ENCODE assay signal across 8 cellular contexts in genomic region chr6:52390361-52390727, GRCh38. TPM values are rescaled to one million over a fixed set of nuclear protein-coding genes. Genes with fewer than 3 reads are reported as not detected.
DNase-seq lines count a peak whose midpoint lies in the region; ATAC-seq and TF ChIP-seq lines count a peak whose summit lies in the region.

No MANE protein-coding gene starts in this region.

- H3K9me2 ChIP-seq in PC-9 (ENCODE audit: insufficient read depth): no peaks in the 10 kb centered on the region

- no peaks in the 10 kb centered on the region for H3K27me3 ChIP-seq in BLaER1 treated with 17β-estradiol and CSF1 and Interleukin-3, amounts not matched to agents 10 nM and 100 nM
- H3K27me3 ChIP-seq in PC-9 (ENCODE audit: insufficient read depth, low read depth): no peaks in the 10 kb centered on the region
- H3K27me3 ChIP-seq in mesenchymal stem cell (ENCODE audit: control insufficient read depth in 1 of 2, insufficient read depth in 1 of 2, low read length in 2 of 2): no peaks in the 10 kb centered on the region
- no peaks in the 10 kb centered on the region for H3K27me3 ChIP-seq in H9 (ENCODE audit: insufficient read depth, low read length)

- peaks cover 3% of the 10 kb centered on the region for H3K9me3 Mint-ChIP-seq in activated naive CD8-positive, alpha-beta T cell treated with anti-CD3 and anti-CD28 coated beads, Interleukin-2, amount 50 U/mL, for 24 hours
- H3K9me3 Mint-ChIP-seq in H9 (peaks cover 8 to 17% of the 10 kb centered on the region in 2 experiments; a peak in 4 of 5 replicates), chondrocyte (ENCODE audit: low read depth) (no peaks in the 10 kb centered on the region)

- peak overlapping the region; percentile 97 for H3K27ac Mint-ChIP-seq in activated naive CD8-positive, alpha-beta T cell treated with anti-CD3 and anti-CD28 coated beads, Interleukin-2, amount 50 U/mL, for 24 hours
- no peak overlapping the region for H3K27ac Mint-ChIP-seq in H9
- H3K27ac Mint-ChIP-seq in chondrocyte (ENCODE audit: unreplicated experiment): no peak overlapping the region

- WGBS in mesenchymal stem cell: no CpG with 5 or more reads among the region's 4 CpGs
- WGBS in H9 (ENCODE audit: extremely low coverage, insufficient read length, low lambda C conversion rate): no CpG with 5 or more reads among the region's 4 CpGs

- H3F3A ChIP-seq in PC-9 (ENCODE audit: insufficient read depth, low read depth): peaks cover 17% of the 10 kb centered on the region; the same call in 1 of the 2 replicates

- H3K4me1 ChIP-seq in BLaER1 treated with 17β-estradiol and CSF1 and Interleukin-3, amounts not matched to agents 10 nM and 100 nM: peaks cover 18 to 28% (median 23%) of the 10 kb centered on the region in 10 experiments
- H3K4me1 ChIP-seq in PC-9 (replicated peaks; ENCODE audit: insufficient read depth) (peaks cover 34% of the 10 kb centered on the region), mesenchymal stem cell (ENCODE audit: control insufficient read depth, insufficient read depth, low read depth, low read length) (peaks cover 2% of the 10 kb centered on the region), H9 (ENCODE audit: insufficient read depth, low read length) (no peaks in the 10 kb centered on the region; the same call in 1 of the 2 replicates)

- H2AK5ac ChIP-seq in mesenchymal stem cell (ENCODE audit: low read length, severe bottlenecking): no peak overlapping the region
- H2AK5ac ChIP-seq in H9 (ENCODE audit: insufficient read length, low read length): no peak overlapping the region

- H3K14ac ChIP-seq in mesenchymal stem cell (ENCODE audit: low read length in 2 of 2) (no peak overlapping the region), H9 (ENCODE audit: insufficient read depth, low read length) (no peak overlapping the region)

- intact Hi-C loops in PC-9 (cut with micrococcal nuclease; ENCODE audit: unreplicated experiment): no loop called here

- peaks cover 2% of the 10 kb centered on the region for H3K36me3 Mint-ChIP-seq in activated naive CD8-positive, alpha-beta T cell treated with anti-CD3 and anti-CD28 coated beads, Interleukin-2, amount 50 U/mL, for 24 hours (ENCODE audit: low read depth)
- H3K36me3 Mint-ChIP-seq in H9 (ENCODE audit: insufficient read depth in 1 of 3, low read depth in 3 of 3) (peaks cover 3 to 9% (median 7%) of the 10 kb centered on the region in 3 experiments; a peak in 5 of 7 replicates), chondrocyte (ENCODE audit: low read depth) (no peaks in the 10 kb centered on the region)

- H3K4me3 ChIP-seq in BLaER1 treated with 17β-estradiol and CSF1 and Interleukin-3, amounts not matched to agents 10 nM and 100 nM: no peak overlapping the region
- H3K4me3 ChIP-seq in PC-9 (peak overlapping the region; percentile 11; the same call in 1 of the 2 replicates), mesenchymal stem cell (ENCODE audit: insufficient read depth in 1 of 2, low read depth in 1 of 2, low read length in 2 of 2) (no peak overlapping the region)

- H3K4ac ChIP-seq in mesenchymal stem cell (ENCODE audit: low read depth in 1 of 2, low read length in 2 of 2) (no peak overlapping the region), H9 (ENCODE audit: low read depth, low read length) (no peak overlapping the region)

- no peak overlapping the region for H4K8ac ChIP-seq in mesenchymal stem cell (ENCODE audit: low read length)
- H4K8ac ChIP-seq in H9 (replicated peaks; ENCODE audit: insufficient read length, low read depth, low read length): no peak overlapping the region

- H3K18ac ChIP-seq in mesenchymal stem cell (ENCODE audit: low read depth in 1 of 2, low read length in 2 of 2): no peak overlapping the region
- no peak overlapping the region for H3K18ac ChIP-seq in H9 (ENCODE audit: insufficient read length, low read depth, low read length)

- H2AFZ ChIP-seq in PC-9 (peak overlapping the region; percentile 62), mesenchymal stem cell (ENCODE audit: low read depth, low read length) (no peak overlapping the region), H9 (ENCODE audit: low read length) (no peak overlapping the region)

- 0 out of 22 replicates have a peak overlapping the region, but pooled peaks of 1 of the 11 experiments have one; percentile 16 for H3K9ac ChIP-seq in BLaER1 treated with 17β-estradiol and CSF1 and Interleukin-3, amounts not matched to agents 10 nM and 100 nM
- H3K9ac ChIP-seq in mesenchymal stem cell (ENCODE audit: low read length) (no peak overlapping the region), H9 (ENCODE audit: extremely low read depth, insufficient read length, low read length) (no peak overlapping the region)

- peaks cover 0 to 14% (median 4%) of the 10 kb centered on the region in 11 experiments; a peak in 7 of 22 replicates for H3K36me3 ChIP-seq in BLaER1 treated with 17β-estradiol and CSF1 and Interleukin-3, amounts not matched to agents 10 nM and 100 nM
- H3K36me3 ChIP-seq in PC-9 (ENCODE audit: low read depth) (no peaks in the 10 kb centered on the region), mesenchymal stem cell (ENCODE audit: control insufficient read depth in 1 of 2, insufficient read depth in 2 of 2, low read depth in 1 of 2, low read length in 2 of 2) (no peaks in the 10 kb centered on the region)

- no peak overlapping the region for H4K5ac ChIP-seq in H9 (ENCODE audit: insufficient read length, low read depth, low read length)

- H2BK5ac ChIP-seq in mesenchymal stem cell (ENCODE audit: low read depth, low read length, poor library complexity, severe bottlenecking) (no peak overlapping the region), H9 (ENCODE audit: insufficient read length, low read length) (no peak overlapping the region)

- peak overlapping the region; percentile 56 to 77 (median 63) for H3K4me2 ChIP-seq in BLaER1 treated with 17β-estradiol and CSF1 and Interleukin-3, amounts not matched to agents 10 nM and 100 nM
- H3K4me2 ChIP-seq in PC-9 (peak overlapping the region; percentile 71), mesenchymal stem cell (ENCODE audit: low read length, poor library complexity, severe bottlenecking) (peak overlapping the region; percentile 37), H9 (ENCODE audit: insufficient read depth, insufficient read length, low read length) (no peak overlapping the region)

- H2BK12ac ChIP-seq in mesenchymal stem cell (ENCODE audit: low read length in 2 of 2): no peak overlapping the region
- H2BK12ac ChIP-seq in H9 (ENCODE audit: insufficient read length, low read depth, low read length): no peak overlapping the region

- peak overlapping the region in 3 of 11 experiments; percentile 1 to 23 (median 8); a peak in 4 of 22 replicates for H3K27ac ChIP-seq in BLaER1 treated with 17β-estradiol and CSF1 and Interleukin-3, amounts not matched to agents 10 nM and 100 nM
- H3K27ac ChIP-seq in PC-9 (peak overlapping the region; percentile 65), mesenchymal stem cell (ENCODE audit: low read length, poor library complexity, severe bottlenecking) (peak overlapping the region; percentile 64), H9 (ENCODE audit: insufficient read length, low read depth, low read length) (no peak overlapping the region)

- H3K4me1 Mint-ChIP-seq in activated naive CD8-positive, alpha-beta T cell treated with anti-CD3 and anti-CD28 coated beads, Interleukin-2, amount 50 U/mL, for 24 hours: peaks cover 80% of the 10 kb centered on the region
- no peaks in the 10 kb centered on the region for H3K4me1 Mint-ChIP-seq in H9
- peaks cover 15% of the 10 kb centered on the region for H3K4me1 Mint-ChIP-seq in chondrocyte (ENCODE audit: low read depth)

- no peaks in the 10 kb centered on the region for H3K27me3 Mint-ChIP-seq in activated naive CD8-positive, alpha-beta T cell treated with anti-CD3 and anti-CD28 coated beads, Interleukin-2, amount 50 U/mL, for 24 hours
- no peaks in the 10 kb centered on the region for H3K27me3 Mint-ChIP-seq in H9 (ENCODE audit: low read depth)
- H3K27me3 Mint-ChIP-seq in chondrocyte (ENCODE audit: low read depth): no peaks in the 10 kb centered on the region

- H2BK120ac ChIP-seq in mesenchymal stem cell (ENCODE audit: low read depth, low read length) (no peak overlapping the region), H9 (ENCODE audit: low read depth, low read length, poor library complexity, severe bottlenecking) (no peak overlapping the region)

- no peak overlapping the region for H3T11ph ChIP-seq in H9 (ENCODE audit: low read length)

- BruUV-seq in PC-9 (replicated peaks; lab: Mats Ljungman, UMichigan): no TSS peak

- H3K23ac ChIP-seq in mesenchymal stem cell (ENCODE audit: low read length in 2 of 2): no peak overlapping the region
- H3K23ac ChIP-seq in H9 (ENCODE audit: insufficient read length, low read depth, low read length): no peak overlapping the region

- peaks cover 0 to 52% (median 0%) of the 10 kb centered on the region in 11 experiments; a peak in 4 of 22 replicates for H4K20me1 ChIP-seq in BLaER1 treated with 17β-estradiol and CSF1 and Interleukin-3, amounts not matched to agents 10 nM and 100 nM
- no peaks in the 10 kb centered on the region for H4K20me1 ChIP-seq in PC-9 (ENCODE audit: insufficient read depth)
- no peaks in the 10 kb centered on the region for H4K20me1 ChIP-seq in H9 (ENCODE audit: control insufficient read depth, insufficient read depth, insufficient read length)

- H2BK15ac ChIP-seq in mesenchymal stem cell (ENCODE audit: low read depth, poor library complexity, severe bottlenecking) (no peak overlapping the region), H9 (ENCODE audit: low read depth, low read length) (no peak overlapping the region)

- peaks cover 15 to 23% (median 17%) of the 10 kb centered on the region in 11 experiments for H3K9me3 ChIP-seq in BLaER1 treated with 17β-estradiol and CSF1 and Interleukin-3, amounts not matched to agents 10 nM and 100 nM (replicated peaks in 1 of 11)
- no peaks in the 10 kb centered on the region for H3K9me3 ChIP-seq in PC-9 (ENCODE audit: insufficient read depth, low read depth)
- no peaks in the 10 kb centered on the region for H3K9me3 ChIP-seq in mesenchymal stem cell (ENCODE audit: control insufficient read depth, low read length)
- peaks cover 8% of the 10 kb centered on the region for H3K9me3 ChIP-seq in H9 (ENCODE audit: control insufficient read depth, low read depth, low read length)

- H3K79me2 ChIP-seq in PC-9 (ENCODE audit: low read depth): no peaks in the 10 kb centered on the region
- H3K79me2 ChIP-seq in H9 (ENCODE audit: insufficient read depth, low read length): no peaks in the 10 kb centered on the region

- peak; percentile 29 to 77 for DNase-seq in PC-9
- DNase-seq in activated naive CD8-positive, alpha-beta T cell treated with anti-CD3 and anti-CD28 coated beads, Interleukin-2, amount 50 U/mL, for 24 hours: no peak
- DNase-seq in mesenchymal stem cell: peak; percentile 78
- no peak for DNase-seq in H9
- DNase-seq in chondrocyte (ENCODE audit: low spot score): no peak

- no peak overlapping the region for H2BK20ac ChIP-seq in H9 (ENCODE audit: low read depth, low read length, poor library complexity, severe bottlenecking)

- no peak overlapping the region for H3K56ac ChIP-seq in H9 (ENCODE audit: insufficient read length, low read depth, low read length)

- H4K91ac ChIP-seq in mesenchymal stem cell (ENCODE audit: low read length) (no peak overlapping the region), H9 (ENCODE audit: insufficient read length, low read depth, low read length) (no peak overlapping the region)

- CTCF ChIA-PET in PC-9 (lab: Charles Lee): interaction anchor here (0.8 to 1.3 kb wide), 3 partner anchors 23 to 105 kb away, joined by 3 to 5 read pairs (median 3); partner anchors contain the start of genes MCM3 and PAQR8

- H3K79me1 ChIP-seq in mesenchymal stem cell (replicated peaks; ENCODE audit: low read length, poor library complexity, severe bottlenecking): peaks cover 8% of the 10 kb centered on the region
- no peaks in the 10 kb centered on the region for H3K79me1 ChIP-seq in H9 (ENCODE audit: insufficient read depth, low read depth, low read length, poor library complexity, severe bottlenecking)

- H3K4me3 Mint-ChIP-seq in activated naive CD8-positive, alpha-beta T cell treated with anti-CD3 and anti-CD28 coated beads, Interleukin-2, amount 50 U/mL, for 24 hours: peak overlapping the region; percentile 73
- H3K4me3 Mint-ChIP-seq in H9 (no peak overlapping the region), chondrocyte (ENCODE audit: unreplicated experiment) (no peak overlapping the region)

- TF ChIP-seq CTCF in PC-9 (conservative IDR thresholded peaks at IDR 0.05): no peak
- TF ChIP-seq CTCF in H9 (conservative IDR thresholded peaks at IDR 0.05): no peak
- TF ChIP-seq CTCF in chondrocyte (IDR thresholded peaks at IDR 0.05): no peak

- ATAC-seq in GM18907 (IDR thresholded peaks at IDR 0.05; ENCODE audit: unreplicated experiment): peak; percentile 53
- peak; percentile 53 for ATAC-seq in HG03103 (IDR thresholded peaks at IDR 0.05; ENCODE audit: low read depth, unreplicated experiment)
- ATAC-seq in activated naive CD8-positive, alpha-beta T cell treated with anti-CD3 and anti-CD28 coated beads, Interleukin-2, amount 50 U/mL, for 24 hours: peak; percentile 64

- POLR2A ChIA-PET in PC-9 (lab: Charles Lee; ENCODE audit: unreplicated experiment): interaction anchor here (0.5 to 0.6 kb wide), 3 partner anchors 18 to 678 kb away, joined by 3 read pairs; partner anchors contain the start of gene PAQR8

- H3K23me2 ChIP-seq in H9 (ENCODE audit: insufficient read length, low read depth, low read length, poor library complexity, severe bottlenecking): no peaks in the 10 kb centered on the region

RNA-seq across cellular contexts. Expression of gene PAQR8, which starts 28.4 kb away (rescaled TPM):
- 3.7 and 4.1 TPM in 2 replicates for total RNA-seq in PC-9 (2021)
- 2.3 TPM for polyA plus RNA-seq in mesenchymal stem cell (2013, experiment 1 of 2)
- polyA plus RNA-seq in mesenchymal stem cell (2013, experiment 2 of 2): 2.4 TPM
- 3.0 and 3.4 TPM in 2 replicates for total RNA-seq in H9 (2021)
- total RNA-seq in chondrocyte: 3.6 to 4.4 TPM (median 3.6 TPM) in 3 replicates

RNA-seq across cellular contexts. Expression of gene EFHC1, which starts 29.8 kb away (rescaled TPM):
- 35.8 and 45.0 TPM in 2 replicates for total RNA-seq in PC-9 (2021)
- polyA plus RNA-seq in mesenchymal stem cell (2013, experiment 1 of 2): 12.4 TPM
- 12.0 TPM for polyA plus RNA-seq in mesenchymal stem cell (2013, experiment 2 of 2)
- total RNA-seq in H9 (2021): 11.8 and 13.2 TPM in 2 replicates
- 9.6 to 18.7 TPM (median 11.3 TPM) in 3 replicates for total RNA-seq in chondrocyte

Comparison
In these comparisons a context has a peak if more than half of its experiments do, and no peak if none do; other contexts are left out.
1. DNase-seq: peak in PC-9 (2 of 2) and mesenchymal stem cell (single experiment); none in activated naive CD8-positive, alpha-beta T cell treated with anti-CD3 and anti-CD28 coated beads, Interleukin-2, amount 50 U/mL, for 24 hours (single experiment), H9 (single experiment) and chondrocyte (single experiment).
2. Peak in every context shown above with its lines, with median percentiles within 50 percentile points of each other: ATAC-seq.